ENCODE assay signal across 3 cellular contexts in genomic region chr19:3452456-3453068, GRCh38.
TF ChIP-seq lines count a peak whose summit lies in the region.

No MANE protein-coding gene starts in this region.

TF ChIP-seq in SK-N-SH, 30 proteins besides CTCF, POLR2A, EP300 and RAD21 (continues in another document):
- TF ChIP-seq GABPA (IDR thresholded peaks at IDR 0.05; ENCODE audit: low read depth) (no peak), SMC3 (IDR thresholded peaks at IDR 0.05; ENCODE audit: low read depth, low read length) (no peak), SIN3A (IDR thresholded peaks at IDR 0.05; ENCODE audit: borderline replicate concordance, low read depth, low read length) (no peak), ZBTB33 (IDR thresholded peaks at IDR 0.05; ENCODE audit: borderline replicate concordance, low read depth) (no peak), POLR2AphosphoS5 (IDR thresholded peaks at IDR 0.05; ENCODE audit: low read depth, low read length) (no peak), FOXM1 (IDR thresholded peaks at IDR 0.05; ENCODE audit: low read depth) (no peak), CHD2 (IDR thresholded peaks at IDR 0.05; ENCODE audit: low read length, partially characterized antibody) (no peak), GATA2 (CRISPR knock-in tag; IDR thresholded peaks at IDR 0.05) (no peak), FOXJ3 (CRISPR knock-in tag; IDR thresholded peaks at IDR 0.05) (no peak), YY1 (IDR thresholded peaks at IDR 0.05; ENCODE audit: low read depth) (no peak), REST (IDR thresholded peaks at IDR 0.05; ENCODE audit: low read depth, low read length) (no peak), USF1 (IDR thresholded peaks at IDR 0.05; ENCODE audit: borderline replicate concordance, low read depth) (no peak)

TF ChIP-seq in SK-N-SH treated with all-trans-retinoic acid at 6 μM for 48 hours, 23 proteins besides CTCF, POLR2A, EP300 and RAD21:
- no peak for TF ChIP-seq ARNTL (CRISPR knock-in tag; IDR thresholded peaks at IDR 0.05; ENCODE audit: borderline replicate concordance, low read depth)
- TF ChIP-seq PATZ1 (CRISPR knock-in tag; IDR thresholded peaks at IDR 0.05; ENCODE audit: borderline replicate concordance), result no peak
- no peak for TF ChIP-seq BACH2 (CRISPR knock-in tag; IDR thresholded peaks at IDR 0.05; ENCODE audit: borderline replicate concordance)
- no peak for TF ChIP-seq SNAI2 (CRISPR knock-in tag; IDR thresholded peaks at IDR 0.05)
- no peak for TF ChIP-seq CSRNP3 (CRISPR knock-in tag; IDR thresholded peaks at IDR 0.05)
- TF ChIP-seq ZNF8 (CRISPR knock-in tag; IDR thresholded peaks at IDR 0.05), result no peak
- TF ChIP-seq ZNF565 (CRISPR knock-in tag; conservative IDR thresholded peaks at IDR 0.05; ENCODE audit: low read depth), result no peak
- no peak for TF ChIP-seq ZNF70 (CRISPR knock-in tag; IDR thresholded peaks at IDR 0.05)
- TF ChIP-seq CREB5 (CRISPR knock-in tag; IDR thresholded peaks at IDR 0.05; ENCODE audit: low read depth), result no peak
- TF ChIP-seq TCF4 (CRISPR knock-in tag; IDR thresholded peaks at IDR 0.05; ENCODE audit: borderline replicate concordance), result no peak
- TF ChIP-seq CSDC2 (CRISPR knock-in tag; IDR thresholded peaks at IDR 0.05), result no peak
- no peak for TF ChIP-seq TSHZ2 (CRISPR knock-in tag; IDR thresholded peaks at IDR 0.05)
- no peak for TF ChIP-seq POU6F1 (CRISPR knock-in tag; IDR thresholded peaks at IDR 0.05; ENCODE audit: borderline replicate concordance, low read depth)
- TF ChIP-seq OSR1 (CRISPR knock-in tag; IDR thresholded peaks at IDR 0.05), result no peak
TF ChIP-seq in SK-N-SH treated with all-trans-retinoic acid at 6 μM for 48 hours: peak in this region for 0.

TF ChIP-seq in K562, 482 proteins besides CTCF, POLR2A, EP300 and RAD21:
- TF ChIP-seq ZBTB33 (CRISPR knock-in tag; IDR thresholded peaks at IDR 0.05) (peak; percentile 57; the same call in 1 of the 2 replicates), PRMT5 (CRISPR knock-in tag; IDR thresholded peaks at IDR 0.05) (no peak), POLR2G (IDR thresholded peaks at IDR 0.05; ENCODE audit: low read depth, low read length) (peak; percentile 58; the same call in 1 of the 2 replicates), RBM22 (IDR thresholded peaks at IDR 0.05; ENCODE audit: low read depth, low read length, poor library complexity, severe bottlenecking) (peak; percentile 50), CSDE1 (IDR thresholded peaks at IDR 0.05) (no peak)
